Comparison of ENCODE assay signal across 9 cellular contexts in the genomic region with DNA sequence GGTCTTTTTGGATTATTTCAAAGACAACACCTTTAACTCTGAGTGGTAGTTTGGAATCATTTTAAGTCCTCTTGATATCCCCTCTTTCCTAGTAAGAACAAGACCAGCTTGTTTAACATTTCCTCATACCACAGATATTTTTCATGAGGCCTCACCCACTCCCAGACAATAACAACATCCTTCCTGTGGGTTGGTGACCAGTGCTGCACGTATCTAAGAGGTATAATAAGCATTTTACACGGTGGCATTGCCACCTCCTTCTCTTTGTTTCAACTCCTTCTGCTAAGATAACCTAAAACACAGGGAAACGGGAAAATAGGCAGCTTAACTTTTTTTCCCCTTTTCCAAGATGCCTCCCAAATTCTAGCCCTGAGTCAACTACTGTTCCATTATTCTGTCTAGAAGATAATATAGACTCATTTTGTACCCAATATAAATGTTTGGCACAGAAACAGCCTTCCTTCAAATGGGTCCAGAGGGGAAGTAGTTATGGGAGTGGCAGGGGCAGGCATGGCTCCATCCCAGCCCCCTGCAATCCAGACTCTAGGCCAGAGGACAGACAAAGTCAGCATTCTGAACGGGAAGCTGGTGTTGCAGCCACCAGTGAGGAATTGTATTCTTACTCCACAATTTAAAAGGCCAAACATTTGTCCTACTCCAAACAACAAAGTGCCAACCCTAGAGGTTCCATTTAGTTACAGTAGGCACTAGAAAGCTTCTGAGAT. TPM values are rescaled to one million over a fixed set of nuclear protein-coding genes. Genes with fewer than 3 reads are reported as not detected.
DNase-seq lines count a peak whose midpoint lies in the region; ATAC-seq and TF ChIP-seq lines count a peak whose summit lies in the region.
"Had no signal": no experiment of that assay in that cellular context is flagged by ENCODE, and none has a peak within 500 bp of the region (broad histone marks: within the 10 kb centered on the region; RNA-seq: fewer than 3 reads in every experiment).

No MANE protein-coding gene starts in this region.

- ATAC-seq in naive B cell (ENCODE audit: low read depth in 2 of 2) = no peak
- ATAC-seq: Panc1 had no signal

- no peak overlapping the region for H3K9ac ChIP-seq in colonic mucosa (ENCODE audit: low read depth in 2 of 2, low read length in 2 of 2)

- in situ Hi-C loops in ACHN (cut with HindIII; ENCODE audit: low pct_ligation_motif_present, low pct_unique_long_range_greater_than_20kb, low sequenced_read_pairs) = no loop called here

- peak overlapping the region in 4 of 6 donors; percentile 1 to 79 (median 35) for H3K27ac Mint-ChIP-seq in naive B cell

- peaks cover 12 to 24% of the 10 kb centered on the region in 2 donors for H3K36me3 Mint-ChIP-seq in naive B cell

- DNase-seq in ACHN (peak; percentile 58), LoVo (ENCODE audit: low spot score) (peak; percentile 85), colonic mucosa (peak; percentile 41), naive B cell (no peak), NAMALWA (ENCODE audit: low spot score) (no peak), SKM-1 (lab: John Stamatoyannopoulos, UW; ENCODE audit: unreplicated experiment) (no peak), posterior vena cava (ENCODE audit: low spot score) (no peak)
- DNase-seq in stimulated activated CD4-positive, alpha-beta T cell treated with anti-CD3 and anti-CD28 coated beads, Interleukin-12 subunit alpha, Interleukin-12 subunit beta, amount 100 ng/mL, for 4 hours = no peak

- peaks cover 21% of the 10 kb centered on the region for H3K4me1 ChIP-seq in colonic mucosa

- no peak overlapping the region for H3K4me3 ChIP-seq in colonic mucosa

- H3K4me1 Mint-ChIP-seq in naive B cell = peaks cover 49 to 52% (median 51%) of the 10 kb centered on the region in 3 donors

- intact Hi-C loops in colonic mucosa (cut with DNase I) (no loop called here), posterior vena cava (cut with DNase I) (no loop called here)

- no peaks in the 10 kb centered on the region for H3K9me3 ChIP-seq in colonic mucosa

- H3K36me3 ChIP-seq in colonic mucosa = no peaks in the 10 kb centered on the region

- no peaks in the 10 kb centered on the region for H3K9me3 Mint-ChIP-seq in naive B cell

- no peaks in the 10 kb centered on the region for H3K27me3 ChIP-seq in colonic mucosa

- H3K4me3 Mint-ChIP-seq in naive B cell = peak overlapping the region in 3 of 8 donors; percentile 50 to 68 (median 52)

- H3K27ac ChIP-seq in colonic mucosa = peak overlapping the region; percentile 56

- no peak for TF ChIP-seq CTCF in colonic mucosa (IDR thresholded peaks at IDR 0.05)

- no peaks in the 10 kb centered on the region for H3K27me3 Mint-ChIP-seq in naive B cell

RNA-seq across cellular contexts. Expression of a gene that starts 28.5 kb away (rescaled TPM):
- total RNA-seq in colonic mucosa (10 to 100 TPM; 10.4 to 11.0 TPM), posterior vena cava (10 to 100 TPM; 13.1 to 16.2 TPM)
- polyA plus RNA-seq in naive B cell (ENCODE audit: low read depth in 6 of 6) = 1 to 10 TPM in 5 of 6 donors, under 1 TPM in 1; 0.06 to 9.0 (median 3.5) TPM

Comparison
In these comparisons a context has a peak if more than half of its experiments do, and no peak if none do; other contexts are left out.
1. DNase-seq: peak in ACHN (single experiment), LoVo (single experiment) and colonic mucosa (single experiment); none in naive B cell (single experiment), NAMALWA (single experiment), stimulated activated CD4-positive, alpha-beta T cell treated with anti-CD3 and anti-CD28 coated beads, Interleukin-12 subunit alpha, Interleukin-12 subunit beta, amount 100 ng/mL, for 4 hours (single experiment), SKM-1 (single experiment) and posterior vena cava (single experiment).